In the genomic region with DNA sequence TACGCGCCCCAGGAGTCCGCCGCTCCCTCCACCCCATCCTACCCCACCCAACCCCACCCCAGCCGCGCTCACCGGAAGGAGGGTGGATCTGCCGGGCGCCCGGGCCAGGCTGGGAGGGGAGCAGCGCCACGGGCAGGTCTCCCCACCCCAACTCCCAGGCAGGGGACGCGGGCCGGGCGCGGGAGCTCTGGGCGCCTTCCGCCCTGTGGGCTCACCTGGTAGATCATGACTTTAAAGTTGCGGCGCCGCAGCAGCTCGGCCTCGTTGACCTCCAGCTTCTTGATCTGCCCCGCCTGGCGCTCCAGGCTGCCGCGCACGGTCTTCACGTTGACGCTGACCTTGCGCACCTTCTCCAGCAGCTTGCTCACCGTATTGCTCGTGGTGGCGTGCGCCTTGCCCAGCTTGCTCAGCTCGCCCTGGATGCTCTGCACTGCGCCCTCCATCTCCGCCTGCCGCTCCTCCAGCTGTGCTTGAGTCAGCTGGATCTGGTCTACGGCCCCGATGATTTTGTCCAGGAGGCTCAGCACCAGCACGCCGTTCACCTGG, we compare ENCODE assay signal across 8 cellular contexts. TPM values are rescaled to one million over a fixed set of nuclear protein-coding genes. Genes with fewer than 3 reads are reported as not detected.
DNase-seq lines count a peak whose midpoint lies in the region; ATAC-seq, FAIRE-seq and TF ChIP-seq lines count a peak whose summit lies in the region.

No MANE protein-coding gene starts in this region.

- H3K4me2 ChIP-seq in hepatocyte: peak overlapping the region; percentile 83

- H3K9me2 ChIP-seq in hepatocyte (replicated peaks; ENCODE audit: insufficient read depth): no peaks in the 10 kb centered on the region

- peaks cover 67 to 78% (median 70%) of the 10 kb centered on the region in 3 donors for H3K27me3 Mint-ChIP-seq in CD14-positive monocyte (ENCODE audit: low read depth in 3 of 3)
- H3K27me3 Mint-ChIP-seq in activated naive CD8-positive, alpha-beta T cell treated with anti-CD3 and anti-CD28 coated beads for 36 hours: peaks cover 38% of the 10 kb centered on the region

- H3K9me3 Mint-ChIP-seq in CD14-positive monocyte: peaks cover 0 to 27% (median 11%) of the 10 kb centered on the region in 7 donors
- H3K9me3 Mint-ChIP-seq in activated naive CD8-positive, alpha-beta T cell treated with anti-CD3 and anti-CD28 coated beads for 36 hours: no peaks in the 10 kb centered on the region

- intact Hi-C loops in CD14-positive monocyte (cut with micrococcal nuclease): loop anchor here in 1 of 2 donors (10.0 kb wide), 1 partner anchor 92 kb away; no protein-coding TSS in a partner anchor

- FAIRE-seq in GM12892 (lab: Jason Lieb, UNC): no peak

- TF ChIP-seq POLR2A in GM12892 (IDR thresholded peaks at IDR 0.05; ENCODE audit: low read depth, low read length): no peak

- H3K4me1 ChIP-seq in hepatocyte (ENCODE audit: insufficient read depth): peaks cover 16% of the 10 kb centered on the region

- H3K79me2 ChIP-seq in hepatocyte: peaks cover 32% of the 10 kb centered on the region

- H4K20me1 ChIP-seq in hepatocyte (ENCODE audit: insufficient read depth, poor library complexity, severe bottlenecking): peaks cover 9% of the 10 kb centered on the region

- TF ChIP-seq CTCF in CD14-positive monocyte (IDR thresholded peaks at IDR 0.05): no peak
- no peak for TF ChIP-seq CTCF in hepatocyte (IDR thresholded peaks at IDR 0.05; ENCODE audit: poor library complexity)

- no peaks in the 10 kb centered on the region for H3K27me3 ChIP-seq in hepatocyte

- H2AFZ ChIP-seq in hepatocyte: peak overlapping the region; percentile 37

- H3K9me3 ChIP-seq in hepatocyte (ENCODE audit: low read depth): no peaks in the 10 kb centered on the region

- H3K27ac Mint-ChIP-seq in CD14-positive monocyte: peak overlapping the region in 1 of 7 donors; percentile 55
- H3K27ac Mint-ChIP-seq in activated naive CD8-positive, alpha-beta T cell treated with anti-CD3 and anti-CD28 coated beads for 36 hours: no peak overlapping the region

- H3K36me3 Mint-ChIP-seq in CD14-positive monocyte: peaks cover 7 to 11% of the 10 kb centered on the region in 2 donors
- no peaks in the 10 kb centered on the region for H3K36me3 Mint-ChIP-seq in activated naive CD8-positive, alpha-beta T cell treated with anti-CD3 and anti-CD28 coated beads for 36 hours

- DNase-seq in CD14-positive monocyte (ENCODE audit: low spot score) (no peak), hepatocyte (ENCODE audit: low spot score) (peak; percentile 66), skeletal muscle cell (ENCODE audit: low read depth) (no peak), AG20443 (ENCODE audit: low spot score) (no peak), GM12892 (ENCODE audit: insufficient read length) (no peak)
- no peak for DNase-seq in Jurkat, Clone E6-1 (ENCODE audit: low read depth, low spot score)
- DNase-seq in activated naive CD8-positive, alpha-beta T cell treated with anti-CD3 and anti-CD28 coated beads for 36 hours: peak; percentile 49

- WGBS in hepatocyte (ENCODE audit: low lambda C conversion rate, missing lambda C conversion rate): under 1% methylated on average over 39 of the region's 44 CpGs

- peak overlapping the region; percentile 75 to 96 for H3K4me3 Mint-ChIP-seq in CD14-positive monocyte
- H3K4me3 Mint-ChIP-seq in activated naive CD8-positive, alpha-beta T cell treated with anti-CD3 and anti-CD28 coated beads for 36 hours: peak overlapping the region; percentile 82

- peaks cover 29% of the 10 kb centered on the region for H3K4me1 Mint-ChIP-seq in CD14-positive monocyte
- H3K4me1 Mint-ChIP-seq in activated naive CD8-positive, alpha-beta T cell treated with anti-CD3 and anti-CD28 coated beads for 36 hours: peaks cover 18% of the 10 kb centered on the region

- no peak for ATAC-seq in HG03457 (IDR thresholded peaks at IDR 0.05; ENCODE audit: unreplicated experiment)

- H3K4me3 ChIP-seq in Jurkat, Clone E6-1 (ENCODE audit: low read length): peak overlapping the region; percentile 37
- H3K4me3 ChIP-seq in hepatocyte (peak overlapping the region; percentile 77), skeletal muscle cell (ENCODE audit: low read depth, low read length) (peak overlapping the region; percentile 65)

- H3K36me3 ChIP-seq in hepatocyte (replicated peaks; ENCODE audit: insufficient read depth, low read depth): no peaks in the 10 kb centered on the region

- H3K27ac ChIP-seq in hepatocyte: peak overlapping the region; percentile 83

RNA-seq across cellular contexts. Expression of gene CAVIN1, which starts 0.6 kb away (rescaled TPM):
- polyA plus RNA-seq in CD14-positive monocyte (not detected), hepatocyte (96.5 and 111 TPM in 2 replicates)
- not detected for polyA plus RNA-seq in Jurkat, Clone E6-1 (2012; ENCODE audit: insufficient read depth, insufficient read length)
- 1 to 10 TPM; 1.7 to 1.9 TPM for total RNA-seq in activated naive CD8-positive, alpha-beta T cell treated with anti-CD3 and anti-CD28 coated beads for 36 hours
- total RNA-seq in hepatocyte: 69.9 and 85.8 TPM in 2 replicates
- polyA plus RNA-seq in GM12892 (2012; ENCODE audit: missing spikeins): 1.9 TPM

RNA-seq across cellular contexts. Expression of gene STAT3, which starts 34.2 kb away (rescaled TPM):
- polyA plus RNA-seq in CD14-positive monocyte (100 to 1,000 TPM; 110 to 155 TPM), hepatocyte (152 and 157 TPM in 2 replicates)
- 38.7 TPM for polyA plus RNA-seq in Jurkat, Clone E6-1 (2012; ENCODE audit: insufficient read depth, insufficient read length)
- total RNA-seq in activated naive CD8-positive, alpha-beta T cell treated with anti-CD3 and anti-CD28 coated beads for 36 hours: 100 to 1,000 TPM; 221 to 223 TPM
- 154 and 163 TPM in 2 replicates for total RNA-seq in hepatocyte
- 66.7 TPM for polyA plus RNA-seq in GM12892 (2012; ENCODE audit: missing spikeins)

RNA-seq across cellular contexts. Expression of gene ATP6V0A1, which starts 36.2 kb away (rescaled TPM):
- 10 to 100 TPM; 36.1 to 55.1 TPM for polyA plus RNA-seq in CD14-positive monocyte
- 10.6 TPM for polyA plus RNA-seq in Jurkat, Clone E6-1 (2012; ENCODE audit: insufficient read depth, insufficient read length)
- total RNA-seq in activated naive CD8-positive, alpha-beta T cell treated with anti-CD3 and anti-CD28 coated beads for 36 hours: 1 to 10 TPM; 3.4 to 5.6 TPM
- total RNA-seq in hepatocyte: 58.3 and 71.4 TPM in 2 replicates
- 63.4 and 65.2 TPM in 2 replicates for polyA plus RNA-seq in hepatocyte
- 25.0 TPM for polyA plus RNA-seq in GM12892 (2012; ENCODE audit: missing spikeins)

Comparison
In these comparisons a context has a peak if more than half of its experiments do, and no peak if none do; other contexts are left out.
1. DNase-seq: peak in activated naive CD8-positive, alpha-beta T cell treated with anti-CD3 and anti-CD28 coated beads for 36 hours (single experiment) and hepatocyte (single experiment); none in CD14-positive monocyte (single experiment), Jurkat, Clone E6-1 (single experiment), skeletal muscle cell (single experiment), AG20443 (single experiment) and GM12892 (single experiment).
2. RNA of gene CAVIN1, which starts 0.6 kb away (total RNA-seq): 69.9 to 85.8 TPM in hepatocyte; 1.7 to 1.9 TPM in activated naive CD8-positive, alpha-beta T cell treated with anti-CD3 and anti-CD28 coated beads for 36 hours; every median in the first group is over 10 times any median in the second.
3. Peak in every context shown above with its lines, with median percentiles within 50 percentile points of each other: H3K4me3 ChIP-seq.